ENCODE assay signal across 19 cellular contexts in genomic region chr16:55250641-55251550, GRCh38.
DNase-seq lines count a peak whose midpoint lies in the region; ATAC-seq and TF ChIP-seq lines count a peak whose summit lies in the region.
"Had no signal": no experiment of that assay in that cellular context is flagged by ENCODE, and none has a peak within 500 bp of the region (broad histone marks: within the 10 kb centered on the region; RNA-seq: fewer than 3 reads in every experiment).

No MANE protein-coding gene starts in this region.

- intact Hi-C loops in esophagus muscularis mucosa (cut with DNase I) (no loop called here), upper lobe of right lung (cut with DNase I) (no loop called here), prostate gland (cut with DNase I) (no loop called here)

- 69% methylated on average over 4 of the region's 4 CpGs for WGBS in esophagus muscularis mucosa
- WGBS in prostate gland, result 87% methylated on average over 4 of the region's 4 CpGs

- no peak for TF ChIP-seq EP300 in esophagus muscularis mucosa (IDR thresholded peaks at IDR 0.05)

- no peaks in the 10 kb centered on the region for H3K4me1 ChIP-seq in esophagus muscularis mucosa
- H3K4me1 ChIP-seq in upper lobe of right lung, result no peaks in the 10 kb centered on the region
- no peaks in the 10 kb centered on the region for H3K4me1 ChIP-seq in prostate gland (replicated peaks)
- H3K4me1 ChIP-seq: HAP-1 had no signal

- TF ChIP-seq CTCF in AG10803 (conservative IDR thresholded peaks at IDR 0.05; ENCODE audit: low read length) (no peak), esophagus muscularis mucosa (IDR thresholded peaks at IDR 0.05) (no peak), upper lobe of right lung (IDR thresholded peaks at IDR 0.05) (no peak), prostate gland (IDR thresholded peaks at IDR 0.05) (no peak)

- ATAC-seq in upper lobe of right lung, result peak; percentile 10
- no peak for ATAC-seq in GM18505 (IDR thresholded peaks at IDR 0.05; ENCODE audit: unreplicated experiment)

- H3K27ac ChIP-seq in esophagus muscularis mucosa (replicated peaks in 1 of 4), result no peak overlapping the region
- H3K27ac ChIP-seq in upper lobe of right lung, result no peak overlapping the region
- H3K27ac ChIP-seq in prostate gland, result no peak overlapping the region
- H3K27ac ChIP-seq: GM23248, KMS-11 had no signal

- H3K9me3 ChIP-seq in esophagus muscularis mucosa (peaks cover 0 to 22% (median 7%) of the 10 kb centered on the region in 4 donors), upper lobe of right lung (no peaks in the 10 kb centered on the region), prostate gland (no peaks in the 10 kb centered on the region)
- H3K9me3 ChIP-seq: HAP-1 had no signal

- H3K4me3 ChIP-seq in AG10803 (ENCODE audit: low read length) (no peak overlapping the region), esophagus muscularis mucosa (no peak overlapping the region), upper lobe of right lung (no peak overlapping the region), prostate gland (no peak overlapping the region)
- H3K4me3 ChIP-seq: GM23248, HAP-1 had no signal

- no peaks in the 10 kb centered on the region for H3K36me3 ChIP-seq in esophagus muscularis mucosa
- no peaks in the 10 kb centered on the region for H3K36me3 ChIP-seq in upper lobe of right lung
- no peaks in the 10 kb centered on the region for H3K36me3 ChIP-seq in prostate gland
- H3K36me3 ChIP-seq: HAP-1 had no signal

- H3K27me3 ChIP-seq in esophagus muscularis mucosa (peaks cover 0 to 10% (median 0%) of the 10 kb centered on the region in 4 donors), upper lobe of right lung (peaks cover 6% of the 10 kb centered on the region), prostate gland (replicated peaks; ENCODE audit: insufficient read depth) (no peaks in the 10 kb centered on the region)

- peak; percentile 74 for DNase-seq in AG10803 (ENCODE audit: low read depth)
- DNase-seq in H4 (ENCODE audit: low spot score), result peak; percentile 24
- DNase-seq in esophagus muscularis mucosa (ENCODE audit: extremely low spot score), result peak; percentile 75
- no peak for DNase-seq in upper lobe of right lung
- no peak for DNase-seq in prostate gland (ENCODE audit: low spot score)
- DNase-seq in cerebellum (ENCODE audit: low spot score), result no peak
- DNase-seq: GM23248, IMR-90, MV-4-11, NCI-H1105 treated with DMSO at 0.1 percent for 48 hours, NCI-H2029 treated with DMSO at 0.1 percent for 48 hours, NCI-H2171 treated with DMSO at 0.1 percent for 48 hours, NCI-H446, NCI-H526, OCI-M1, Right ventricle myocardium superior had no signal

- TF ChIP-seq POLR2A in esophagus muscularis mucosa (IDR thresholded peaks at IDR 0.05; ENCODE audit: low read depth) (no peak), GM18505 (IDR thresholded peaks at IDR 0.05; ENCODE audit: borderline replicate concordance, extremely low read depth, insufficient read depth, insufficient read length) (no peak), prostate gland (IDR thresholded peaks at IDR 0.05) (no peak)

Comparison
In these comparisons a context has a peak if more than half of its experiments do, and no peak if none do; other contexts are left out.
1. DNase-seq: peak in AG10803 (single experiment), H4 (single experiment) and esophagus muscularis mucosa (single experiment); none in upper lobe of right lung (single experiment), prostate gland (single experiment) and cerebellum (single experiment).